Comparison of ENCODE assay signal across 8 cellular contexts in the genomic region with DNA sequence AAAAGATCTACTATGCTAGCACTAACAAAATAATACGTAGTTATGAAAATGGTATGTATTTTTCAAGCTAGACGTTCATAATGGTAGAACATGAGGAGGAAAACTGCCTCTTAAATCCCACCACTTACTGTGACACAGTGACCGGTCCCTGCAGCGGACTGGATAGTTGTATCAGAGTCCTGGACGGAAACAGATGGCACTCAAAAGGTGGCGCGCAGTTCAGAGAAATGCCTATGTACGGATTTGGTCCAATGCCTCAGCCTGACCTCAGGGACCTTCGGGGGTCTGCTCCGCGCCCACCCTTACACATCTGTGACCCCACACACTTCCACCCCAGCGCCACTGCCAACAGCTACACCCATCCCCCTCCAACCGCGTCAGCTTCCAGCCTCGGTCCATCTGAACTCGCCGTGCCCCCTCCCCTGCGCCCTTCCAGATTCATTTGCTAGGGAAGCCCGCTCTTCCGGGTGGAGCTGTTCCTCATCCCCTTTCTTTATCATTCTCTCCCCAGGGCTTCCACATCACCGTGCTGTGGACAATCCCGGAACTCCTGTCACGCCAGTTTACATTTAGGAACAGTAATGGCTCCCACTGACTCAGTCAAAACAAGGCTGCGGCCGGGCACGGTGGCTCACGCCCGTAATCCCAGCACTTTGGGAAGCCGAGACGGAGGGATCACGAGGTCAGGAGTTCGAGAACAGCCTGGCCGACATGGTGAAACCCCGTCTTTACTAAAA. TPM values are rescaled to one million over a fixed set of nuclear protein-coding genes. Genes with fewer than 3 reads are reported as not detected.
DNase-seq lines count a peak whose midpoint lies in the region; ATAC-seq and TF ChIP-seq lines count a peak whose summit lies in the region.

No MANE protein-coding gene starts in this region.

- peak overlapping the region; percentile 92 for H2AFZ ChIP-seq in parathyroid adenoma

- H3K9me3 ChIP-seq in Caco-2 (no peaks in the 10 kb centered on the region), heart right ventricle (no peaks in the 10 kb centered on the region), parathyroid adenoma (ENCODE audit: control insufficient read depth, low read length) (no peaks in the 10 kb centered on the region)

- peak overlapping the region; percentile 92 for H3K4me3 Mint-ChIP-seq in Caco-2 (ENCODE audit: unreplicated experiment)

- peak overlapping the region; percentile 94 for H3K27ac Mint-ChIP-seq in Caco-2 (ENCODE audit: unreplicated experiment)

- H3K36me3 Mint-ChIP-seq in Caco-2 (ENCODE audit: insufficient read depth, unreplicated experiment): peaks cover 75% of the 10 kb centered on the region

- H3K27ac ChIP-seq in adipose tissue (ENCODE audit: low read depth, low read length) (peak overlapping the region; percentile 72), heart right ventricle (peak overlapping the region; percentile 84 to 99 (median 96)), parathyroid adenoma (peak overlapping the region; percentile 94)

- intact Hi-C loops in Caco-2 (cut with micrococcal nuclease; ENCODE audit: unreplicated experiment) (no loop called here), heart right ventricle (cut with DNase I) (loop anchor here in 2 of 10 donors (2.0 kb wide), 1 partner anchor 15 kb away; a partner anchor contains a TSS)

- H3K4me1 ChIP-seq in Caco-2: peaks cover 27% of the 10 kb centered on the region
- H3K4me1 ChIP-seq in heart right ventricle: peaks cover 13 to 54% (median 44%) of the 10 kb centered on the region in 9 donors
- H3K4me1 ChIP-seq in parathyroid adenoma: peaks cover 13% of the 10 kb centered on the region

- H3K4me3 ChIP-seq in Caco-2 (ENCODE audit: low read depth, low read length) (peak overlapping the region; percentile 71), heart right ventricle (peak overlapping the region; percentile 63 to 99 (median 84)), parathyroid adenoma (ENCODE audit: low read depth, low read length) (peak overlapping the region; percentile 99)

- H3K9ac ChIP-seq in parathyroid adenoma: peak overlapping the region; percentile 82

- peaks cover 36% of the 10 kb centered on the region for H3K79me2 ChIP-seq in parathyroid adenoma

- POLR2A ChIA-PET in Caco-2 (lab: Charles Lee): interaction anchor here (0.5 to 1.7 kb wide), 11 partner anchors 9 to 637 kb away, joined by 3 to 48 read pairs (median 4); a partner anchor contains a TSS
- POLR2A ChIA-PET in HEK293T (lab: Yijun Ruan, JAX): interaction anchor here (0.5 to 3.3 kb wide), 9 partner anchors 9 to 27 kb away, joined by 3 to 97 read pairs (median 8); a partner anchor contains a TSS

- BruUV-seq in Caco-2 (replicated peaks; lab: Mats Ljungman, UMichigan): TSS peak; percentile 49

- peak overlapping the region; percentile 89 for H3K4me2 ChIP-seq in parathyroid adenoma (ENCODE audit: low read length)

- WGBS in adipose tissue, 3 donors: 0 to 1% (median 0%) methylated on average over 34 of the region's 34 CpGs
- WGBS in heart right ventricle, 2 donors: 1 to 2% methylated on average over 34 of the region's 34 CpGs

- TF ChIP-seq CTCF in Caco-2 (IDR thresholded peaks at IDR 0.05; ENCODE audit: insufficient read depth in 1 of 2, low read depth in 1 of 2, low read length in 1 of 2, severe bottlenecking in 1 of 2, unreplicated experiment in 1 of 2) (no peak), heart right ventricle (IDR thresholded peaks at IDR 0.05) (no peak), parathyroid adenoma (IDR thresholded peaks at IDR 0.05) (no peak)

- CTCF ChIA-PET in Caco-2 (lab: Charles Lee): interaction anchor here (0.9 to 1.7 kb wide), 4 partner anchors 9 to 258 kb away, joined by 3 to 12 read pairs (median 3); a partner anchor contains a TSS
- CTCF ChIA-PET in HEK293T (lab: Yijun Ruan, JAX): interaction anchor here (0.6 to 1.6 kb wide), 4 partner anchors 9 to 146 kb away, joined by 3 to 8 read pairs (median 5); a partner anchor contains a TSS

- H3K36me3 ChIP-seq in Caco-2 (ENCODE audit: control insufficient read depth, insufficient read depth, low read length): peaks cover 5% of the 10 kb centered on the region
- peaks cover 0 to 58% (median 27%) of the 10 kb centered on the region in 9 donors for H3K36me3 ChIP-seq in heart right ventricle
- no peaks in the 10 kb centered on the region for H3K36me3 ChIP-seq in parathyroid adenoma (ENCODE audit: control insufficient read depth, insufficient read depth, low read length)

- peaks cover 13% of the 10 kb centered on the region for H3K4me1 Mint-ChIP-seq in Caco-2 (ENCODE audit: low read depth, unreplicated experiment)

- DNase-seq in Caco-2 (peak; percentile 64 to 65), HEK293T (ENCODE audit: extremely low spot score) (peak; percentile 43), heart right ventricle (peak in 1 of 2 donors; percentile 68)

- H3K27me3 Mint-ChIP-seq in Caco-2 (ENCODE audit: insufficient read depth, unreplicated experiment): no peaks in the 10 kb centered on the region

- H3K9me3 Mint-ChIP-seq in Caco-2 (ENCODE audit: unreplicated experiment): no peaks in the 10 kb centered on the region

- ATAC-seq in heart right ventricle (peak; percentile 18 to 64 (median 42)), GM21576 (IDR thresholded peaks at IDR 0.05; ENCODE audit: unreplicated experiment) (no peak), GM21390 (IDR thresholded peaks at IDR 0.05; ENCODE audit: unreplicated experiment) (no peak)

- no peaks in the 10 kb centered on the region for H3K27me3 ChIP-seq in Caco-2 (replicated peaks; ENCODE audit: control insufficient read depth, insufficient read depth, low read length)
- no peaks in the 10 kb centered on the region for H3K27me3 ChIP-seq in heart right ventricle
- H3K27me3 ChIP-seq in parathyroid adenoma (ENCODE audit: control insufficient read depth, insufficient read depth, low read length): no peaks in the 10 kb centered on the region

TF ChIP-seq in HEK293T, 16 proteins besides CTCF, POLR2A, EP300 and RAD21:
- TF ChIP-seq CTBP1 (IDR thresholded peaks at IDR 0.05; ENCODE audit: borderline replicate concordance): no peak
- TF ChIP-seq TARDBP (IDR thresholded peaks at IDR 0.05): no peak
- TF ChIP-seq LEF1 (IDR thresholded peaks at IDR 0.05; ENCODE audit: borderline replicate concordance): no peak
- no peak for TF ChIP-seq FOXK2 (IDR thresholded peaks at IDR 0.05)
- TF ChIP-seq FOXA1 (IDR thresholded peaks at IDR 0.05): no peak

TF ChIP-seq in PFSK-1, 5 proteins besides CTCF, POLR2A, EP300 and RAD21:
- TF ChIP-seq TAF1 (IDR thresholded peaks at IDR 0.05; ENCODE audit: borderline replicate concordance, insufficient read depth, low read length) (peak; percentile 27; the same call in 1 of the 2 replicates), SIN3A (IDR thresholded peaks at IDR 0.05; ENCODE audit: borderline replicate concordance, insufficient read depth, low read length) (no peak; the same call in 1 of the 2 replicates), POLR2AphosphoS5 (IDR thresholded peaks at IDR 0.05; ENCODE audit: low read depth, low read length) (peak; percentile 37; the same call in 1 of the 2 replicates)

RNA-seq across cellular contexts. Expression of a gene that starts 0.8 kb away (rescaled TPM):
- 143 and 148 TPM in 2 replicates for total RNA-seq in Caco-2 (2022)
- polyA plus RNA-seq in PFSK-1 (2012; ENCODE audit: insufficient read length, low read depth): 163 TPM
- polyA plus RNA-seq in adipose tissue: 100 to 1,000 TPM; 139 to 155 (median 151) TPM
- total RNA-seq in heart right ventricle: 10 to 100 TPM; 45.5 to 76.2 (median 56.8) TPM
- 100 to 1,000 TPM in 1 of 2 donors, 10 to 100 TPM in 1; 34.3 to 194 TPM for polyA plus RNA-seq in heart right ventricle

RNA-seq across cellular contexts. Expression of a gene that starts 15.4 kb away (rescaled TPM):
- total RNA-seq in Caco-2 (2022) (6.7 and 6.9 TPM in 2 replicates), heart right ventricle (1 to 10 TPM; 1.0 to 4.2 (median 1.5) TPM)
- polyA plus RNA-seq in PFSK-1 (2012; ENCODE audit: insufficient read length, low read depth): 3.1 TPM
- polyA plus RNA-seq in adipose tissue (10 to 100 TPM in 1 of 3 donors, 1 to 10 TPM in 2; 5.7 to 19.7 (median 7.3) TPM), heart right ventricle (1 to 10 TPM; 1.6 to 2.6 TPM)

RNA-seq across cellular contexts. Expression of a gene that starts 24.9 kb away (rescaled TPM):
- total RNA-seq in Caco-2 (2022) (7.1 and 8.6 TPM in 2 replicates), heart right ventricle (10 to 100 TPM in 5 of 10 donors, 1 to 10 TPM in 5; 5.3 to 22.8 (median 9.7) TPM)
- polyA plus RNA-seq in PFSK-1 (2012; ENCODE audit: insufficient read length, low read depth): 13.8 TPM
- polyA plus RNA-seq in adipose tissue (10 to 100 TPM; 17.1 to 37.7 (median 20.8) TPM), heart right ventricle (10 to 100 TPM; 11.2 to 21.9 TPM)

RNA-seq across cellular contexts. Expression of a gene that starts 32.9 kb away (rescaled TPM):
- total RNA-seq in Caco-2 (2022) (not detected in 2 replicates), heart right ventricle (1 to 10 TPM in 5 of 10 donors, under 1 TPM in 5; 0.37 to 4.3 (median 1.0) TPM)
- polyA plus RNA-seq in PFSK-1 (2012; ENCODE audit: insufficient read length, low read depth): 0.72 TPM
- polyA plus RNA-seq in adipose tissue (10 to 100 TPM in 1 of 3 donors, under 1 TPM in 2; 0.70 to 11.9 (median 0.79) TPM), heart right ventricle (1 to 10 TPM; 1.8 to 3.1 TPM)

RNA-seq across cellular contexts. Expression of a gene that starts 54.4 kb away (rescaled TPM):
- total RNA-seq in Caco-2 (2022) (not detected in 2 replicates), heart right ventricle (1 to 10 TPM in 1 of 10 donors, under 1 TPM in 1, not detected in 8; 0.76 to 2.5 TPM)
- polyA plus RNA-seq in PFSK-1 (2012; ENCODE audit: insufficient read length, low read depth): not detected
- polyA plus RNA-seq in adipose tissue (not detected), heart right ventricle (not detected)

Comparison
In these comparisons a context has a peak if more than half of its experiments do, and no peak if none do; other contexts are left out.
1. ATAC-seq: peak in heart right ventricle (8 of 8); none in GM21576 (single experiment) and GM21390 (single experiment).
2. Peak in every context shown above with its lines, with median percentiles within 50 percentile points of each other: H3K4me3 ChIP-seq and H3K27ac ChIP-seq.